1 cellular context compared by ENCODE assay signal in genomic region chr10:33507662-33508425, GRCh38.
TF ChIP-seq lines count a peak whose summit lies in the region.

No MANE protein-coding gene starts in this region.

TF ChIP-seq in HepG2, 621 proteins besides CTCF, POLR2A, EP300 and RAD21 (continued from another document and continues in another):
- TF ChIP-seq ZNF574 (CRISPR knock-in tag; IDR thresholded peaks at IDR 0.05) (peak; percentile 31; the same call in 1 of the 2 replicates), ZFP36 (IDR thresholded peaks at IDR 0.05; ENCODE audit: borderline replicate concordance, low read depth, low read length, partially characterized antibody) (no peak), MED1 (CRISPR knock-in tag; IDR thresholded peaks at IDR 0.05) (peak; percentile 96), TAF1 (CRISPR knock-in tag; IDR thresholded peaks at IDR 0.05) (no peak), KDM4B (CRISPR knock-in tag; IDR thresholded peaks at IDR 0.05) (no peak), HOMEZ (CRISPR knock-in tag; IDR thresholded peaks at IDR 0.05; ENCODE audit: low read depth) (peak; percentile 82), ZKSCAN8 (CRISPR knock-in tag; IDR thresholded peaks at IDR 0.05; ENCODE audit: borderline replicate concordance) (no peak), ZBTB44 (CRISPR knock-in tag; IDR thresholded peaks at IDR 0.05) (no peak), CEBPG (CRISPR knock-in tag; IDR thresholded peaks at IDR 0.05) (peak; percentile 93), TIGD3 (CRISPR knock-in tag; IDR thresholded peaks at IDR 0.05; ENCODE audit: borderline replicate concordance) (no peak), BCL6 (CRISPR knock-in tag; IDR thresholded peaks at IDR 0.05) (peak; percentile 96), POLR2AphosphoS5 (IDR thresholded peaks at IDR 0.05; ENCODE audit: low read depth, low read length) (no peak), XBP1 (CRISPR knock-in tag; IDR thresholded peaks at IDR 0.05) (no peak; the same call in 1 of the 2 replicates), ZBTB46 (CRISPR knock-in tag; IDR thresholded peaks at IDR 0.05; ENCODE audit: borderline replicate concordance) (no peak), MTF1 (CRISPR knock-in tag; IDR thresholded peaks at IDR 0.05) (no peak), ZNF878 (CRISPR knock-in tag; IDR thresholded peaks at IDR 0.05) (peak; percentile 86; the same call in 1 of the 2 replicates), JUN (CRISPR knock-in tag; IDR thresholded peaks at IDR 0.05) (peak; percentile 69; the same call in 1 of the 2 replicates), GTF3A (CRISPR knock-in tag; conservative IDR thresholded peaks at IDR 0.05) (no peak), ZNF253 (CRISPR knock-in tag; IDR thresholded peaks at IDR 0.05; ENCODE audit: borderline replicate concordance) (no peak), ZNF563 (CRISPR knock-in tag; IDR thresholded peaks at IDR 0.05) (no peak), HNRNPUL1 (IDR thresholded peaks at IDR 0.05; ENCODE audit: low read depth, low read length) (no peak), ZNF121 (CRISPR knock-in tag; IDR thresholded peaks at IDR 0.05) (no peak), IRF9 (CRISPR knock-in tag; IDR thresholded peaks at IDR 0.05; ENCODE audit: borderline replicate concordance) (no peak), ELF1 (CRISPR knock-in tag; IDR thresholded peaks at IDR 0.05) (peak; percentile 29; the same call in 1 of the 2 replicates), CEBPB (IDR thresholded peaks at IDR 0.05; ENCODE audit: borderline replicate concordance, low read depth, low read length) (peak; percentile 96), HDAC6 (IDR thresholded peaks at IDR 0.05; ENCODE audit: low read depth, low read length) (no peak), ETV6 (CRISPR knock-in tag; conservative IDR thresholded peaks at IDR 0.05) (no peak), ZNF317 (CRISPR knock-in tag; IDR thresholded peaks at IDR 0.05) (0 out of 2 replicates have a peak, but pooled peaks have one; percentile 75), ISX (CRISPR knock-in tag; conservative IDR thresholded peaks at IDR 0.05) (no peak), ZNF607 (CRISPR knock-in tag; IDR thresholded peaks at IDR 0.05; ENCODE audit: borderline replicate concordance) (peak; percentile 72; the same call in 1 of the 2 replicates), ZFYVE20 (CRISPR knock-in tag; IDR thresholded peaks at IDR 0.05; ENCODE audit: borderline replicate concordance, low read depth) (no peak), JDP2 (CRISPR knock-in tag; IDR thresholded peaks at IDR 0.05; ENCODE audit: borderline replicate concordance) (no peak), ZGPAT (CRISPR knock-in tag; IDR thresholded peaks at IDR 0.05) (peak; percentile 96), NFYC (CRISPR knock-in tag; IDR thresholded peaks at IDR 0.05) (0 out of 2 replicates have a peak, but pooled peaks have one; percentile 10), MAFF (IDR thresholded peaks at IDR 0.05; ENCODE audit: low read depth, low read length) (0 out of 2 replicates have a peak, but pooled peaks have one; percentile 12), GLI4 (CRISPR knock-in tag; IDR thresholded peaks at IDR 0.05; ENCODE audit: borderline replicate concordance) (no peak), ZNF431 (CRISPR knock-in tag; IDR thresholded peaks at IDR 0.05; ENCODE audit: borderline replicate concordance, low read depth) (no peak), TBX3 (IDR thresholded peaks at IDR 0.05; ENCODE audit: borderline replicate concordance) (peak; percentile 68), SNAPC2 (CRISPR knock-in tag; IDR thresholded peaks at IDR 0.05) (no peak), ZSCAN9 (CRISPR knock-in tag; IDR thresholded peaks at IDR 0.05; ENCODE audit: borderline replicate concordance) (peak; percentile 85), CREM (IDR thresholded peaks at IDR 0.05) (peak; percentile 92), CREM (CRISPR knock-in tag; IDR thresholded peaks at IDR 0.05) (no peak), SCMH1 (CRISPR knock-in tag; IDR thresholded peaks at IDR 0.05; ENCODE audit: borderline replicate concordance) (no peak), SOX5 (CRISPR knock-in tag; IDR thresholded peaks at IDR 0.05; ENCODE audit: borderline replicate concordance) (peak; percentile 97), ZNF275 (CRISPR knock-in tag; IDR thresholded peaks at IDR 0.05; ENCODE audit: borderline replicate concordance) (no peak), ATF2 (CRISPR knock-in tag; IDR thresholded peaks at IDR 0.05) (peak; percentile 86; the same call in 1 of the 2 replicates), ZNF598 (CRISPR knock-in tag; IDR thresholded peaks at IDR 0.05; ENCODE audit: borderline replicate concordance) (no peak), ZNF20 (CRISPR knock-in tag; IDR thresholded peaks at IDR 0.05) (no peak), ZNF569 (CRISPR knock-in tag; IDR thresholded peaks at IDR 0.05; ENCODE audit: borderline replicate concordance) (no peak), KDM3A (CRISPR knock-in tag; IDR thresholded peaks at IDR 0.05; ENCODE audit: low read depth) (peak; percentile 54; the same call in 1 of the 2 replicates), ZNF792 (CRISPR knock-in tag; IDR thresholded peaks at IDR 0.05) (no peak), PHF8 (CRISPR knock-in tag; IDR thresholded peaks at IDR 0.05) (no peak), HMG20A (CRISPR knock-in tag; IDR thresholded peaks at IDR 0.05; ENCODE audit: borderline replicate concordance) (peak; percentile 98), DNMT3B (CRISPR knock-in tag; conservative IDR thresholded peaks at IDR 0.05) (no peak), ZMYM3 (CRISPR knock-in tag; IDR thresholded peaks at IDR 0.05) (peak; percentile 79), SYNCRIP (IDR thresholded peaks at IDR 0.05; ENCODE audit: insufficient read depth, low read depth, low read length) (no peak), NBN (conservative IDR thresholded peaks at IDR 0.05) (no peak), TRIM22 (IDR thresholded peaks at IDR 0.05) (no peak)
